Comparison of ENCODE assay signal across 8 cellular contexts in the genomic region with DNA sequence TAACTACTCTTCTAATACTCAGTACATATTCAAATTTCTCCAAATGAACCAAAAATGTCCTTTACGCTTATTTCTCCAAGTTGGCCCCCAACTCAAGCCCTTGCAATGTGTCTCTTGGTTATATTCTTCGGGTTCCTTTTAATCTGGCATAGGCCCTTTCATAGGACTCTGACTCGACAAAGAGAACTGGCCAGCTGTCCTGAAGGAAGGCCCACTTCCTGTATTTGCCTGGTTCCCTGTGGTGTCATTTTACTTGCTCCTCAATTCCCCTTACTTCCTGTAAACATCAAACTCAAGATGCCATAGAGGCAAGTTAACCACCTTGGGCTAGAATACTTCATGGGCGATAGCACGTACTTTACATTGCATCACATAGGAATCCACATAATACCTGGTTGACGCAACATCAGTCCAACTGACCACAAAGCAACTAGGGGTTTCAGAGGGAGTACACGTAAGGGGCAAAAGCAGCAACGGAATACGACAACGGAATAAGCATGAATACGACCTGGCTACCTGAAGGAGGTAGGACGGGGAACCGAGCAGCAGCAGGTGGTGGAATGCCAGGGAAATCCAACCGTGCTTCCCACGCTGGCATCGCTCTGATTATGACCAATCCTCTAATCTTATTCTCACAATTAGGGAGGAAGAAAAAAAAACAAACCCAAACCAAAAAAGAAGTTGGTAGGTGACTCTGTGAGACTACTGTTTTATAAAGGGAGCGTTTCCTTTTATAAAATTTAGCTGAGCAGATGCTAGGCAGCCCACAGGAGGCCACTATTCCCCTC. TPM values are rescaled to one million over a fixed set of nuclear protein-coding genes. Genes with fewer than 3 reads are reported as not detected.
DNase-seq lines count a peak whose midpoint lies in the region; ATAC-seq, FAIRE-seq and TF ChIP-seq lines count a peak whose summit lies in the region.

No MANE protein-coding gene starts in this region.

- H3K27me3 ChIP-seq in mammary epithelial cell (ENCODE audit: insufficient read depth, low read length) (no peaks in the 10 kb centered on the region), right lobe of liver (no peaks in the 10 kb centered on the region), thyroid gland (no peaks in the 10 kb centered on the region)

- intact Hi-C loops in mammary epithelial cell (cut with micrococcal nuclease) (loop anchor here (1.0 to 5.0 kb wide), 3 partner anchors 45 to 504 kb away; partner anchors contain the start of genes DCAF17 and METTL8), right lobe of liver (cut with DNase I) (no loop called here), thyroid gland (cut with DNase I) (loop anchor here (5.0 kb wide), 1 partner anchor 44 kb away; no protein-coding TSS in a partner anchor), posterior vena cava (cut with DNase I) (no loop called here)

- FAIRE-seq in A549 (lab: Jason Lieb, UNC), result no peak

- peak in 1 of 2 experiments; percentile 3; a peak in 3 of 6 replicates for ATAC-seq in A549
- no peak for ATAC-seq in right lobe of liver
- ATAC-seq in GM21825 (IDR thresholded peaks at IDR 0.05; ENCODE audit: unreplicated experiment), result no peak

- dilution Hi-C loops in mammary epithelial cell (cut with HindIII; ENCODE audit: low sequenced_read_pairs), result no loop called here

- H3K9ac ChIP-seq in ES-I3 (ENCODE audit: low read depth, low read length), result peak overlapping the region; percentile 42
- peak overlapping the region; percentile 90 for H3K9ac ChIP-seq in mammary epithelial cell (ENCODE audit: insufficient read depth, low read length)

- no peaks in the 10 kb centered on the region for H4K20me1 ChIP-seq in mammary epithelial cell (ENCODE audit: insufficient read depth, low read length)

- H3K36me3 ChIP-seq in ES-I3 (ENCODE audit: insufficient read depth, low read length) (no peaks in the 10 kb centered on the region), mammary epithelial cell (ENCODE audit: insufficient read depth, low read length) (no peaks in the 10 kb centered on the region), right lobe of liver (no peaks in the 10 kb centered on the region), thyroid gland (no peaks in the 10 kb centered on the region)

- H3K4me1 ChIP-seq in A549, result peaks cover 15% of the 10 kb centered on the region
- no peaks in the 10 kb centered on the region for H3K4me1 ChIP-seq in ES-I3 (ENCODE audit: insufficient read depth, low read length)
- H3K4me1 ChIP-seq in mammary epithelial cell (ENCODE audit: insufficient read depth, low read length), result peaks cover 14% of the 10 kb centered on the region
- peaks cover 0 to 12% (median 5%) of the 10 kb centered on the region in 4 donors for H3K4me1 ChIP-seq in right lobe of liver
- peaks cover 15 to 23% of the 10 kb centered on the region in 2 donors for H3K4me1 ChIP-seq in thyroid gland

- H3K27ac ChIP-seq in A549 (peak overlapping the region; percentile 72 to 88), mammary epithelial cell (ENCODE audit: insufficient read depth, low read depth, low read length) (peak overlapping the region; percentile 89), right lobe of liver (peak overlapping the region; percentile 20 to 30 (median 27)), thyroid gland (peak overlapping the region in 2 of 3 donors; percentile 45 to 92)

- peak overlapping the region; percentile 83 for H3K4me2 ChIP-seq in A549
- H3K4me2 ChIP-seq in mammary epithelial cell (ENCODE audit: insufficient read depth, low read depth, low read length), result peak overlapping the region; percentile 81

- TF ChIP-seq CTCF in A549 (IDR thresholded peaks at IDR 0.05), result no peak
- no peak for TF ChIP-seq CTCF in mammary epithelial cell (conservative IDR thresholded peaks at IDR 0.05 in 1 of 2, IDR thresholded peaks at IDR 0.05 in 1 of 2; ENCODE audit: extremely low read depth in 1 of 2, insufficient read depth in 1 of 2, low read depth in 1 of 2, low read length in 2 of 2)
- no peak for TF ChIP-seq CTCF in right lobe of liver (IDR thresholded peaks at IDR 0.05)
- no peak for TF ChIP-seq CTCF in thyroid gland (IDR thresholded peaks at IDR 0.05)

- peaks cover 7% of the 10 kb centered on the region; the same call in 1 of the 3 replicates for H3K9me3 ChIP-seq in A549
- H3K9me3 ChIP-seq in ES-I3 (ENCODE audit: control insufficient read depth, insufficient read depth, low read length), result peaks cover 11% of the 10 kb centered on the region
- H3K9me3 ChIP-seq in mammary epithelial cell (replicated peaks; ENCODE audit: insufficient read depth, low read length), result peaks cover 3% of the 10 kb centered on the region
- peaks cover 0 to 2% (median 0%) of the 10 kb centered on the region in 4 donors for H3K9me3 ChIP-seq in right lobe of liver
- H3K9me3 ChIP-seq in thyroid gland, result no peaks in the 10 kb centered on the region

- DNase-seq in A549 (ENCODE audit: low read depth in 1 of 2, low spot score in 1 of 2), result peak; percentile 18 to 45
- peak; percentile 54 for DNase-seq in NOMO-1 treated with dmso at 0.1 percent for 144 hours (lab: John Stamatoyannopoulos, UW; ENCODE audit: unreplicated experiment)
- peak; percentile 87 for DNase-seq in mammary epithelial cell
- DNase-seq in right lobe of liver, result no peak
- peak in 1 of 2 donors; percentile 17 for DNase-seq in thyroid gland
- no peak for DNase-seq in posterior vena cava (ENCODE audit: low spot score)

- POLR2A ChIA-PET in A549 (lab: Yijun Ruan, JAX), result interaction anchor here (0.8 to 1.4 kb wide), 8 partner anchors 14 to 506 kb away, joined by 3 to 8 read pairs (median 4); partner anchors contain the start of genes DCAF17, METTL8 and TLK1

- H3K4me3 ChIP-seq in A549 (peak overlapping the region; percentile 43), mammary epithelial cell (replicated peaks in 1 of 3; ENCODE audit: insufficient read depth in 1 of 3, low read depth in 2 of 3, low read length in 3 of 3) (peak overlapping the region; percentile 43 to 55 (median 44)), right lobe of liver (peak overlapping the region; percentile 90 to 97 (median 93)), thyroid gland (replicated peaks in 1 of 3) (peak overlapping the region in 1 of 3 donors; percentile 25)

- peaks cover 42% of the 10 kb centered on the region for H3K79me2 ChIP-seq in mammary epithelial cell (ENCODE audit: insufficient read depth, low read length)

- in situ Hi-C loops in mammary epithelial cell (cut with MboI; ENCODE audit: low sequenced_read_pairs in 2 of 2), result no loop called here

- TF ChIP-seq POLR2A in A549 (IDR thresholded peaks at IDR 0.05; ENCODE audit: low read length), result no peak
- no peak for TF ChIP-seq POLR2A in right lobe of liver (IDR thresholded peaks at IDR 0.05)
- TF ChIP-seq POLR2A in thyroid gland (IDR thresholded peaks at IDR 0.05), result no peak

- WGBS in A549 (ENCODE audit: missing lambda C conversion rate), result 48% methylated on average over 17 of the region's 17 CpGs
- WGBS in mammary epithelial cell (ENCODE audit: low coverage, missing lambda C conversion rate), result 35% methylated on average over 17 of the region's 17 CpGs
- 42% methylated on average over 17 of the region's 17 CpGs for WGBS in right lobe of liver (ENCODE audit: insufficient coverage, low coverage, low lambda C conversion rate, missing lambda C conversion rate)
- 67 to 72% methylated on average over 17 of the region's 17 CpGs for WGBS in thyroid gland, 2 donors

- no peak for TF ChIP-seq RAD21 in A549 (conservative IDR thresholded peaks at IDR 0.05 in 1 of 2, IDR thresholded peaks at IDR 0.05 in 1 of 2)

- peak overlapping the region; percentile 92 for H2AFZ ChIP-seq in mammary epithelial cell (ENCODE audit: low read depth, low read length)

- no peak for TF ChIP-seq EP300 in A549 (IDR thresholded peaks at IDR 0.05)

- CTCF ChIA-PET in A549 (lab: Yijun Ruan, JAX) (interaction anchor here (0.6 to 2.7 kb wide), 32 partner anchors 8 to 724 kb away, joined by 3 to 29 read pairs (median 4); partner anchors contain the start of gene CYBRD1), mammary epithelial cell (lab: Charles Lee; ENCODE audit: low non-redundant PET) (interaction anchor here (0.6 to 0.8 kb wide), 6 partner anchors 16 to 1487 kb away, joined by 3 to 4 read pairs (median 3); no protein-coding TSS in a partner anchor)

- BruUV-seq in mammary epithelial cell (replicated peaks; lab: Mats Ljungman, UMichigan), result TSS peak; percentile 70

TF ChIP-seq in A549, 52 proteins besides CTCF, POLR2A, EP300 and RAD21 (continues in another document):
- TF ChIP-seq NR3C1 (IDR thresholded peaks at IDR 0.05) (no peak), MYC (IDR thresholded peaks at IDR 0.05; ENCODE audit: borderline replicate concordance, low read length) (no peak), JUN (IDR thresholded peaks at IDR 0.05) (no peak), CEBPB (IDR thresholded peaks at IDR 0.05) (no peak), KDM5A (IDR thresholded peaks at IDR 0.05) (no peak), RNF2 (IDR thresholded peaks at IDR 0.05; ENCODE audit: borderline replicate concordance, low read depth) (no peak), HDAC2 (IDR thresholded peaks at IDR 0.05) (no peak), HEYL (CRISPR knock-in tag; IDR thresholded peaks at IDR 0.05) (no peak), GATA3 (IDR thresholded peaks at IDR 0.05; ENCODE audit: borderline replicate concordance) (no peak)
- TF ChIP-seq, protein P1, sequence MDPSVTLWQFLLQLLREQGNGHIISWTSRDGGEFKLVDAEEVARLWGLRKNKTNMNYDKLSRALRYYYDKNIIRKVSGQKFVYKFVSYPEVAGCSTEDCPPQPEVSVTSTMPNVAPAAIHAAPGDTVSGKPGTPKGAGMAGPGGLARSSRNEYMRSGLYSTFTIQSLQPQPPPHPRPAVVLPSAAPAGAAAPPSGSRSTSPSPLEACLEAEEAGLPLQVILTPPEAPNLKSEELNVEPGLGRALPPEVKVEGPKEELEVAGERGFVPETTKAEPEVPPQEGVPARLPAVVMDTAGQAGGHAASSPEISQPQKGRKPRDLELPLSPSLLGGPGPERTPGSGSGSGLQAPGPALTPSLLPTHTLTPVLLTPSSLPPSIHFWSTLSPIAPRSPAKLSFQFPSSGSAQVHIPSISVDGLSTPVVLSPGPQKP (IDR thresholded peaks at IDR 0.05; ENCODE audit: low read depth, low read length), result no peak

RNA-seq across cellular contexts. Expression of gene GORASP2, which starts 0.8 kb away (rescaled TPM):
- polyA plus RNA-seq in A549 (2011; rRNA removed) (137 and 179 TPM in 2 replicates), A549 (2017; fragmentation: RNase III; extraction: RNeasy Plus Mini Kit Qiagen cat#74134 plus additional on column Dnase treatment) (90.1 to 91.7 TPM (median 90.5 TPM) in 3 replicates), mammary epithelial cell (168 TPM)
- polyA plus RNA-seq in A549 (2012; cell fraction: cytosol; rRNA removed), result 98.1 and 112 TPM in 2 replicates
- 85.7 and 89.3 TPM in 2 replicates for polyA plus RNA-seq in A549 (2012; cell fraction: nucleus; rRNA removed)
- polyA minus RNA-seq in A549 (2011; rRNA and poly(A)+ RNA removed), result 98.7 and 108 TPM in 2 replicates
- total RNA-seq in mammary epithelial cell (10 to 100 TPM; 63.3 to 94.9 TPM), right lobe of liver (10 to 100 TPM; 32.8 to 47.6 (median 37.6) TPM), thyroid gland (100 to 1,000 TPM in 1 of 4 donors, 10 to 100 TPM in 3; 79.6 to 114 (median 87.1) TPM), posterior vena cava (10 to 100 TPM; 62.3 to 67.4 TPM)
- 92.4 TPM for polyA minus RNA-seq in mammary epithelial cell

Comparison
In these comparisons a context has a peak if more than half of its experiments do, and no peak if none do; other contexts are left out.
1. DNase-seq: peak in A549 (2 of 2), NOMO-1 treated with dmso at 0.1 percent for 144 hours (single experiment) and mammary epithelial cell (single experiment); none in right lobe of liver (0 of 3) and posterior vena cava (single experiment).
2. H3K27ac ChIP-seq: peak in every context shown above with its lines; median percentile 89 in mammary epithelial cell; 80 in A549; 68 in thyroid gland; 27 in right lobe of liver.
3. intact Hi-C loops: an anchor here in mammary epithelial cell (1.0 to 5.0 kb wide) and thyroid gland (5.0 kb wide); none called in right lobe of liver and posterior vena cava.